1 cellular context compared by ENCODE assay signal in the genomic region with DNA sequence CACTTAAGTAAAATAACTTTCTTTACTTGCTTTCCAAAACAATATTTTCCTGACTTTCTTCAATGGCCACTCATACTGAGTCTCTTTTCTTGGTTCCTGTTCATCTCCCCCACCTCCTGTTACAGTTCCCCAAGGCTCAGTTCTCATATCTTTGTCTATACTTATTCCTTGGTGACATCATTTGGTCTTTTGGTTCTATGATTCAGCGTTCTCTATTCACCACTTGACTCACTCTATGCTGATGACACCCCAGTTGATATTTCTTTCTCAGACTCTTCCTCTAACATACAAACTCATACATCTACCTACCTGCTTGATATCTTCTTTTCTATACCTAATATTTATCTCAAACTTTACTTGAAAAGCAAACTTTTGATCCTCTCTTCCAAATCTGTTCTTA.
A peak's percentile ranks its signal among the peaks of the same experiment; 100 is the strongest.
TF ChIP-seq lines count a peak whose summit lies in the region.

No MANE protein-coding gene starts in this region.

TF ChIP-seq in HEK293, 187 proteins besides CTCF, POLR2A, EP300 and RAD21 (continued from another document):
- TF ChIP-seq ZBTB17 (tag by site-specific recombination; IDR thresholded peaks at IDR 0.05) = no peak
- TF ChIP-seq ZNF658 (tag by site-specific recombination; IDR thresholded peaks at IDR 0.05) = no peak
- TF ChIP-seq PRDM1 (tag by site-specific recombination; IDR thresholded peaks at IDR 0.05) = peak; percentile 48; the same call in 1 of the 2 replicates
- no peak for TF ChIP-seq ZNF174 (tag by site-specific recombination; IDR thresholded peaks at IDR 0.05)
- TF ChIP-seq ZNF335 (tag by site-specific recombination; conservative IDR thresholded peaks at IDR 0.05) = peak; percentile 35
- no peak for TF ChIP-seq ZNF426 (tag by site-specific recombination; IDR thresholded peaks at IDR 0.05)
- no peak for TF ChIP-seq ZNF223 (tag by site-specific recombination; IDR thresholded peaks at IDR 0.05)
- TF ChIP-seq SETDB1 (IDR thresholded peaks at IDR 0.05; ENCODE audit: insufficient read length, low read length) = no peak
